ENCODE assay signal across 20 cellular contexts in genomic region chr12:6526201-6526600, GRCh38. TPM values are rescaled to one million over a fixed set of nuclear protein-coding genes. Genes with fewer than 3 reads are reported as not detected.
DNase-seq lines count a peak whose midpoint lies in the region; ATAC-seq and TF ChIP-seq lines count a peak whose summit lies in the region.
"Had no signal": no experiment of that assay in that cellular context is flagged by ENCODE, and none has a peak within 500 bp of the region (broad histone marks: within the 10 kb centered on the region; RNA-seq: fewer than 3 reads in every experiment).

No MANE protein-coding gene starts in this region.

- BruUV-seq in MCF 10A (replicated peaks; lab: Mats Ljungman, UMichigan) = TSS peak; percentile 25

- peaks cover 99% of the 10 kb centered on the region for H3K36me3 Mint-ChIP-seq in activated T-cell treated with anti-CD3 and anti-CD28 coated beads, Interleukin-2, amount 50 U/mL, for 24 hours (ENCODE audit: low read depth)
- H3K36me3 Mint-ChIP-seq in GM23338 (ENCODE audit: low read depth) (peaks cover 99% of the 10 kb centered on the region), MCF 10A (ENCODE audit: insufficient read depth, unreplicated experiment) (peaks cover 96% of the 10 kb centered on the region), neural crest cell (ENCODE audit: low read depth) (peaks cover 35% of the 10 kb centered on the region), chondrocyte (ENCODE audit: low read depth) (peaks cover 41% of the 10 kb centered on the region)

- intact Hi-C loops in MCF 10A (cut with micrococcal nuclease) (no loop called here), head of caudate nucleus (cut with DNase I) (no loop called here)

- CTCF ChIA-PET in MCF 10A (lab: Yijun Ruan, JAX) = interaction anchor here (0.6 to 1.1 kb wide), 2 partner anchors 11 to 374 kb away, joined by 3 to 7 read pairs; no protein-coding TSS in a partner anchor

- no peak overlapping the region for H3K4me3 Mint-ChIP-seq in activated T-cell treated with anti-CD3 and anti-CD28 coated beads, Interleukin-2, amount 50 U/mL, for 24 hours
- no peak overlapping the region for H3K4me3 Mint-ChIP-seq in GM23338
- no peak overlapping the region for H3K4me3 Mint-ChIP-seq in MCF 10A (ENCODE audit: unreplicated experiment)
- H3K4me3 Mint-ChIP-seq in neural crest cell = no peak overlapping the region
- H3K4me3 Mint-ChIP-seq in chondrocyte (ENCODE audit: unreplicated experiment) = no peak overlapping the region

- H3K36me3 ChIP-seq in GM23338 (ENCODE audit: insufficient read depth) = peaks cover 92% of the 10 kb centered on the region

- POLR2A ChIA-PET in MCF 10A (lab: Yijun Ruan, JAX) = no interaction called here

- H3K27me3 ChIP-seq in GM23338 (ENCODE audit: insufficient read depth) = no peaks in the 10 kb centered on the region
- H3K27me3 ChIP-seq: BE2C had no signal

- H2AFZ ChIP-seq in GM23338 = no peak overlapping the region
- H2AFZ ChIP-seq: GM23248 had no signal

- no peaks in the 10 kb centered on the region for H3K9me2 ChIP-seq in GM23338 (ENCODE audit: insufficient read depth)

- no peak overlapping the region for H3K4me2 ChIP-seq in GM23338

- no peaks in the 10 kb centered on the region for H3K9me3 Mint-ChIP-seq in activated T-cell treated with anti-CD3 and anti-CD28 coated beads, Interleukin-2, amount 50 U/mL, for 24 hours
- H3K9me3 Mint-ChIP-seq in GM23338 (no peaks in the 10 kb centered on the region), MCF 10A (ENCODE audit: unreplicated experiment) (no peaks in the 10 kb centered on the region), neural crest cell (no peaks in the 10 kb centered on the region), chondrocyte (ENCODE audit: low read depth) (no peaks in the 10 kb centered on the region)
- H3K9me3 Mint-ChIP-seq: CD4-positive, CD25-positive, alpha-beta regulatory T cell had no signal

- H3K27me3 Mint-ChIP-seq in activated T-cell treated with anti-CD3 and anti-CD28 coated beads, Interleukin-2, amount 50 U/mL, for 24 hours = no peaks in the 10 kb centered on the region
- H3K27me3 Mint-ChIP-seq in GM23338 (ENCODE audit: insufficient read depth, low read depth, poor library complexity) = peaks cover 3% of the 10 kb centered on the region
- H3K27me3 Mint-ChIP-seq in MCF 10A (ENCODE audit: insufficient read depth, unreplicated experiment) = no peaks in the 10 kb centered on the region
- no peaks in the 10 kb centered on the region for H3K27me3 Mint-ChIP-seq in neural crest cell (ENCODE audit: low read depth)
- H3K27me3 Mint-ChIP-seq in chondrocyte (ENCODE audit: low read depth) = no peaks in the 10 kb centered on the region
- H3K27me3 Mint-ChIP-seq: CD4-positive, CD25-positive, alpha-beta regulatory T cell had no signal

- H3F3A ChIP-seq in GM23338 (replicated peaks; ENCODE audit: low read depth) = peaks cover 34% of the 10 kb centered on the region

- no peak for DNase-seq in activated T-cell treated with anti-CD3 and anti-CD28 coated beads, Interleukin-2, amount 50 U/mL, for 24 hours
- DNase-seq in activated T-cell treated with anti-CD3 and anti-CD28 coated beads, Interleukin-2, amount 50 U/mL, for 1 hour = no peak
- no peak for DNase-seq in GM23338 (ENCODE audit: low spot score)
- no peak for DNase-seq in MCF 10A (ENCODE audit: unreplicated experiment)
- DNase-seq in neural crest cell (ENCODE audit: low read depth, low spot score) = no peak
- DNase-seq in NCI-H524 treated with DMSO at 0.1 percent for 48 hours (lab: John Stamatoyannopoulos, UW) = no peak
- DNase-seq in chondrocyte (ENCODE audit: low spot score) = no peak
- DNase-seq in head of caudate nucleus = no peak
- DNase-seq: BE2C; CD4-positive, CD25-positive, alpha-beta regulatory T cell; DMS153; GDM1; GM23248; KBM-7; NCI-H1105 treated with DMSO at 0.1 percent for 48 hours; NCI-H1694 treated with DMSO at 0.1 percent for 48 hours; NCI-H510A; NCI-H774; OCI-M1; SHP77 had no signal

- H3K4me3 ChIP-seq in GM23338 = no peak overlapping the region
- H3K4me3 ChIP-seq: GM23248 had no signal

- no peak for TF ChIP-seq CTCF in GM23338 (conservative IDR thresholded peaks at IDR 0.05; ENCODE audit: low read depth in 2 of 2)
- TF ChIP-seq CTCF in MCF 10A (IDR thresholded peaks at IDR 0.05; ENCODE audit: unreplicated experiment) = no peak
- TF ChIP-seq CTCF in neural crest cell (conservative IDR thresholded peaks at IDR 0.05) = no peak
- no peak for TF ChIP-seq CTCF in chondrocyte (IDR thresholded peaks at IDR 0.05)

- H3K79me2 ChIP-seq in GM23338 (replicated peaks; ENCODE audit: insufficient read depth) = 0 out of 2 replicates have a peak, but pooled peaks cover 3% of the 10 kb centered on the region

- peaks cover 4% of the 10 kb centered on the region; the same call in 1 of the 2 replicates for H3K4me1 ChIP-seq in GM23338 (ENCODE audit: insufficient read depth)
- H3K4me1 ChIP-seq: BE2C had no signal

- peaks cover 7% of the 10 kb centered on the region for H3K4me1 Mint-ChIP-seq in activated T-cell treated with anti-CD3 and anti-CD28 coated beads, Interleukin-2, amount 50 U/mL, for 24 hours (ENCODE audit: low read depth)
- H3K4me1 Mint-ChIP-seq in GM23338 (peaks cover 11% of the 10 kb centered on the region), MCF 10A (ENCODE audit: insufficient read depth, unreplicated experiment) (no peaks in the 10 kb centered on the region), neural crest cell (peaks cover 25% of the 10 kb centered on the region), chondrocyte (ENCODE audit: low read depth) (no peaks in the 10 kb centered on the region)

- H3K27ac Mint-ChIP-seq in activated T-cell treated with anti-CD3 and anti-CD28 coated beads, Interleukin-2, amount 50 U/mL, for 24 hours = peak overlapping the region; percentile 19
- 0 out of 2 replicates have a peak overlapping the region, but pooled peaks have one; percentile 5 for H3K27ac Mint-ChIP-seq in GM23338
- no peak overlapping the region for H3K27ac Mint-ChIP-seq in MCF 10A (ENCODE audit: low read depth, unreplicated experiment)
- H3K27ac Mint-ChIP-seq in neural crest cell (ENCODE audit: unreplicated experiment) = peak overlapping the region; percentile 75
- H3K27ac Mint-ChIP-seq in chondrocyte (ENCODE audit: unreplicated experiment) = no peak overlapping the region
- H3K27ac Mint-ChIP-seq: CD4-positive, CD25-positive, alpha-beta regulatory T cell had no signal

- H4K20me1 ChIP-seq in GM23338 (replicated peaks; ENCODE audit: insufficient read depth) = peaks cover 6% of the 10 kb centered on the region

- ATAC-seq in GM23338 = no peak

- no peak overlapping the region for H3K27ac ChIP-seq in GM23338 (ENCODE audit: low read depth)
- H3K27ac ChIP-seq: GM23248 had no signal

TF ChIP-seq in GM23338, 12 proteins besides CTCF, POLR2A, EP300 and RAD21 (continues in another document):
- TF ChIP-seq EZH2phosphoT487 (IDR thresholded peaks at IDR 0.05; ENCODE audit: unreplicated experiment) = no peak
- no peak for TF ChIP-seq EZH2 (IDR thresholded peaks at IDR 0.05; ENCODE audit: low read depth, unreplicated experiment)

RNA-seq across cellular contexts. Expression of gene GAPDH, which starts 8.1 kb away (rescaled TPM):
- total RNA-seq in GM23338 (2014; rRNA removed; shearing (Covaris generic)) = 5,269 and 5,853 TPM in 2 replicates
- polyA plus RNA-seq in GM23338 (2016; fragmentation: Nextera tagmentation; extraction: Ambion mirVana) = 6,140 and 6,219 TPM in 2 replicates
- 2,995 and 4,097 TPM in 2 replicates for total RNA-seq in MCF 10A (2022)
- 3,867 and 3,984 TPM in 2 replicates for total RNA-seq in neural crest cell
- 2,133 to 3,148 TPM (median 3,067 TPM) in 3 replicates for total RNA-seq in chondrocyte

RNA-seq across cellular contexts. Expression of gene IFFO1, which starts 29.6 kb away (rescaled TPM):
- 8.8 and 12.9 TPM in 2 replicates for total RNA-seq in GM23338 (2014; rRNA removed; shearing (Covaris generic))
- polyA plus RNA-seq in GM23338 (2016; fragmentation: Nextera tagmentation; extraction: Ambion mirVana) = 8.9 and 11.2 TPM in 2 replicates
- total RNA-seq in MCF 10A (2022) (0.49 and 1.1 TPM in 2 replicates), neural crest cell (27.2 and 28.9 TPM in 2 replicates), chondrocyte (29.0 to 29.5 TPM (median 29.2 TPM) in 3 replicates)

RNA-seq across cellular contexts. Expression of gene NCAPD2, which starts 32.3 kb away (rescaled TPM):
- 217 and 389 TPM in 2 replicates for total RNA-seq in GM23338 (2014; rRNA removed; shearing (Covaris generic))
- polyA plus RNA-seq in GM23338 (2016; fragmentation: Nextera tagmentation; extraction: Ambion mirVana) = 32.7 and 34.2 TPM in 2 replicates
- total RNA-seq in MCF 10A (2022) (31.9 and 52.0 TPM in 2 replicates), neural crest cell (133 TPM in 2 replicates), chondrocyte (23.0 to 27.7 TPM (median 25.0 TPM) in 3 replicates)

RNA-seq across cellular contexts. Expression of gene MRPL51, which starts 33.1 kb away (rescaled TPM):
- total RNA-seq in GM23338 (2014; rRNA removed; shearing (Covaris generic)) = 75.1 and 93.9 TPM in 2 replicates
- polyA plus RNA-seq in GM23338 (2016; fragmentation: Nextera tagmentation; extraction: Ambion mirVana) = 432 and 463 TPM in 2 replicates
- 230 and 314 TPM in 2 replicates for total RNA-seq in MCF 10A (2022)
- 262 and 272 TPM in 2 replicates for total RNA-seq in neural crest cell
- 169 to 201 TPM (median 170 TPM) in 3 replicates for total RNA-seq in chondrocyte

RNA-seq across cellular contexts. Expression of gene NOP2, which starts 41.9 kb away (rescaled TPM):
- 67.2 and 67.9 TPM in 2 replicates for total RNA-seq in GM23338 (2014; rRNA removed; shearing (Covaris generic))
- polyA plus RNA-seq in GM23338 (2016; fragmentation: Nextera tagmentation; extraction: Ambion mirVana) = 63.3 and 63.4 TPM in 2 replicates
- 97.1 and 108 TPM in 2 replicates for total RNA-seq in MCF 10A (2022)
- 73.3 and 75.1 TPM in 2 replicates for total RNA-seq in neural crest cell
- total RNA-seq in chondrocyte = 27.1 to 39.3 TPM (median 32.5 TPM) in 3 replicates

Comparison
In these comparisons a context has a peak if more than half of its experiments do, and no peak if none do; other contexts are left out.
1. H3K27ac Mint-ChIP-seq: peak in activated T-cell treated with anti-CD3 and anti-CD28 coated beads, Interleukin-2, amount 50 U/mL, for 24 hours (single experiment), GM23338 (single experiment) and neural crest cell (single experiment); none in MCF 10A (single experiment) and chondrocyte (single experiment).